In genomic region chr22:49972163-49973017, GRCh38 we compare ENCODE assay signal across 11 cellular contexts. TPM values are rescaled to one million over a fixed set of nuclear protein-coding genes. Genes with fewer than 3 reads are reported as not detected.
DNase-seq lines count a peak whose midpoint lies in the region; ATAC-seq and TF ChIP-seq lines count a peak whose summit lies in the region.
"Had no signal": no experiment of that assay in that cellular context is flagged by ENCODE, and none has a peak within 500 bp of the region (broad histone marks: within the 10 kb centered on the region; RNA-seq: fewer than 3 reads in every experiment).

No MANE protein-coding gene starts in this region.

- ATAC-seq in gastroesophageal sphincter (no peak), sciatic nerve (no peak), PC-3 (no peak), GM18867 (IDR thresholded peaks at IDR 0.05; ENCODE audit: unreplicated experiment) (no peak)

- no TSS peak for BruUV-seq in PC-3 (replicated peaks; lab: Mats Ljungman, UMichigan)

- DNase-seq in sciatic nerve (ENCODE audit: low spot score) (peak; percentile 67), PC-3 (no peak), CD1c-positive myeloid dendritic cell (ENCODE audit: extremely low spot score) (no peak)
- no peak for DNase-seq in central memory CD4-positive, alpha-beta T cell
- DNase-seq: foreskin keratinocyte, NCI-H1417 treated with DMSO at 0.1 percent for 48 hours had no signal

- 59 to 87% methylated on average over 3 to 16 of the region's 45 CpGs for WGBS in gastroesophageal sphincter (ENCODE audit: low coverage in 1 of 2), 2 donors

- no peak overlapping the region for H2AFZ ChIP-seq in PC-3 (ENCODE audit: low read length)

- peak overlapping the region in 3 of 11 experiments; percentile 76 to 83 (median 80); a peak in 4 of 22 replicates for H3K27ac ChIP-seq in BLaER1 treated with 17β-estradiol and CSF1 and Interleukin-3, amounts not matched to agents 10 nM and 100 nM
- H3K27ac ChIP-seq in gastroesophageal sphincter (peak overlapping the region in 3 of 4 donors; percentile 89 to 98 (median 96)), PC-3 (ENCODE audit: low read length) (no peak overlapping the region)
- H3K27ac ChIP-seq: foreskin keratinocyte, SJCRH30 had no signal

- H3K9me2 ChIP-seq in PC-3 (replicated peaks; ENCODE audit: low read length) = no peaks in the 10 kb centered on the region

- CTCF ChIA-PET in PC-3 (lab: Charles Lee) = no interaction called here

- H4K20me1 ChIP-seq in BLaER1 treated with 17β-estradiol and CSF1 and Interleukin-3, amounts not matched to agents 10 nM and 100 nM = peaks cover 0 to 34% (median 0%) of the 10 kb centered on the region in 11 experiments; a peak in 10 of 22 replicates
- no peaks in the 10 kb centered on the region for H4K20me1 ChIP-seq in PC-3 (ENCODE audit: low read length)

- intact Hi-C loops in sciatic nerve (cut with DNase I) (loop anchor here (10.0 kb wide), 1 partner anchor 48 kb away; no protein-coding TSS in a partner anchor), PC-3 (cut with micrococcal nuclease) (loop anchor here (10.0 kb wide), 1 partner anchor 62 kb away; no protein-coding TSS in a partner anchor)

- H3K4me3 ChIP-seq in BLaER1 treated with 17β-estradiol and CSF1 and Interleukin-3, amounts not matched to agents 10 nM and 100 nM = peak overlapping the region in 3 of 10 experiments; percentile 52 to 62 (median 55); a peak in 7 of 20 replicates
- H3K4me3 ChIP-seq in WI38 (ENCODE audit: low read depth, low read length) (peak overlapping the region; percentile 55; the same call in 1 of the 2 replicates), gastroesophageal sphincter (peak overlapping the region in 1 of 2 donors; percentile 64), PC-3 (ENCODE audit: low read length) (no peak overlapping the region)

- H3K4me2 ChIP-seq in BLaER1 treated with 17β-estradiol and CSF1 and Interleukin-3, amounts not matched to agents 10 nM and 100 nM = peak overlapping the region; percentile 95 to 100 (median 98)
- no peak overlapping the region for H3K4me2 ChIP-seq in PC-3 (ENCODE audit: low read length)

- TF ChIP-seq CTCF in WI38 (IDR thresholded peaks at IDR 0.05; ENCODE audit: low read depth, low read length) (no peak), gastroesophageal sphincter (IDR thresholded peaks at IDR 0.05) (no peak), PC-3 (conservative IDR thresholded peaks at IDR 0.05; ENCODE audit: low read depth, low read length) (no peak)

- peaks cover 5% of the 10 kb centered on the region for H3F3A ChIP-seq in PC-3 (ENCODE audit: low read length, unreplicated experiment)

- H3K4me1 ChIP-seq in BLaER1 treated with 17β-estradiol and CSF1 and Interleukin-3, amounts not matched to agents 10 nM and 100 nM = peaks cover 45 to 66% (median 51%) of the 10 kb centered on the region in 10 experiments
- H3K4me1 ChIP-seq in gastroesophageal sphincter (peaks cover 0 to 52% (median 25%) of the 10 kb centered on the region in 3 donors), PC-3 (ENCODE audit: insufficient read depth, low read length) (peaks cover 11% of the 10 kb centered on the region)
- H3K4me1 ChIP-seq: foreskin keratinocyte had no signal

- H3K79me2 ChIP-seq in PC-3 (ENCODE audit: low read length) = no peaks in the 10 kb centered on the region

- peak overlapping the region in 5 of 11 experiments; percentile 79 to 84 (median 80); a peak in 8 of 22 replicates for H3K9ac ChIP-seq in BLaER1 treated with 17β-estradiol and CSF1 and Interleukin-3, amounts not matched to agents 10 nM and 100 nM
- no peak overlapping the region for H3K9ac ChIP-seq in PC-3 (ENCODE audit: low read length)

- POLR2A ChIA-PET in PC-3 (lab: Charles Lee; ENCODE audit: unreplicated experiment) = no interaction called here

- no peak for TF ChIP-seq EP300 in gastroesophageal sphincter (IDR thresholded peaks at IDR 0.05)

- TF ChIP-seq POLR2A in gastroesophageal sphincter (IDR thresholded peaks at IDR 0.05) = no peak

- H3K27me3 ChIP-seq in BLaER1 treated with 17β-estradiol and CSF1 and Interleukin-3, amounts not matched to agents 10 nM and 100 nM = peaks cover 7 to 26% (median 18%) of the 10 kb centered on the region in 11 experiments; a peak in 21 of 22 replicates
- no peaks in the 10 kb centered on the region for H3K27me3 ChIP-seq in gastroesophageal sphincter
- no peaks in the 10 kb centered on the region for H3K27me3 ChIP-seq in PC-3 (ENCODE audit: low read length)
- H3K27me3 ChIP-seq: SJCRH30 had no signal

- H3K36me3 ChIP-seq in BLaER1 treated with 17β-estradiol and CSF1 and Interleukin-3, amounts not matched to agents 10 nM and 100 nM = no peaks in the 10 kb centered on the region
- H3K36me3 ChIP-seq in gastroesophageal sphincter (no peaks in the 10 kb centered on the region), PC-3 (ENCODE audit: low read depth, low read length) (no peaks in the 10 kb centered on the region)
- H3K36me3 ChIP-seq: SJCRH30 had no signal

- H3K9me3 ChIP-seq in BLaER1 treated with 17β-estradiol and CSF1 and Interleukin-3, amounts not matched to agents 10 nM and 100 nM (replicated peaks in 1 of 11) = no peaks in the 10 kb centered on the region
- no peaks in the 10 kb centered on the region for H3K9me3 ChIP-seq in gastroesophageal sphincter
- H3K9me3 ChIP-seq in PC-3 (ENCODE audit: low read length) = no peaks in the 10 kb centered on the region

RNA-seq across cellular contexts. Expression of gene PIM3, which starts 11.8 kb away (rescaled TPM):
- total RNA-seq in gastroesophageal sphincter = 10 to 100 TPM; 30.0 to 58.3 (median 46.4) TPM
- total RNA-seq in sciatic nerve = 62.2 TPM
- 61.7 and 72.8 TPM in 2 replicates for total RNA-seq in PC-3 (2014; rRNA removed)

RNA-seq across cellular contexts. Expression of gene IL17REL, which starts 40.2 kb away (rescaled TPM):
- total RNA-seq in gastroesophageal sphincter (not detected), sciatic nerve (not detected), PC-3 (2014; rRNA removed) (0.04 TPM in 1 of 2 replicates, not detected in the other)
- total RNA-seq: foreskin keratinocyte, SJCRH30 had no signal

RNA-seq across cellular contexts. Expression of gene CRELD2, which starts 54.0 kb away (rescaled TPM):
- total RNA-seq in gastroesophageal sphincter (10 to 100 TPM; 21.9 to 36.2 (median 30.9) TPM), sciatic nerve (35.8 TPM), PC-3 (2014; rRNA removed) (71.3 and 85.6 TPM in 2 replicates)

RNA-seq across cellular contexts. Expression of gene ALG12, which starts 54.2 kb away (rescaled TPM):
- total RNA-seq in gastroesophageal sphincter (10 to 100 TPM; 18.8 to 30.0 (median 22.6) TPM), sciatic nerve (13.6 TPM), PC-3 (2014; rRNA removed) (10.7 and 12.1 TPM in 2 replicates)
